ENCODE assay signal across 8 cellular contexts in the genomic region with DNA sequence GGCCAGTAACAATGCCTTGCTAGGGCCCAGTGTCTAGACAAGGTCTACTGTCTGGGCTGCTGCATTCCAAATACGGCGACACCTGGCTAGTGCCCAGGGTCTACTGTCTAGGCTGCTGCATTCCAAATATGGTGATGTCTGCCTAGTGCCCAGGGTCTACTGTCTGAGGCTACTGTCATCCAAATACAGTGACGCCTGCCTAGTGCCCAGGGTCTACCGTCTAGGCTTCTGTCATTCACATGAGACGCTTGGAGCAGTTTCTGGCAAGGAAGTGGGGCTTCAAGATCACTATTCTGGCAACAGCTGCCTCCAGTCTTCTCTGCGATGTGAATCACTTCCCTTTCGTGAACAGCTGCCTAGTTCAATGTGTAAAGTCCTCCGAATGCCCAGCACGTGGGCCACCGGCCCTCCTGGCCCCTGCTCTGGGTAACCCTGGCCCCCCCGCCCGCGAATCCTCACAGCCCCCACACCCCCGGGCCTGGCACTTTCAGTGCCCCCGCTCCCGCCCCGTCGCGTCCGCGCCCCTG. TPM values are rescaled to one million over a fixed set of nuclear protein-coding genes. Genes with fewer than 3 reads are reported as not detected.
DNase-seq lines count a peak whose midpoint lies in the region; ATAC-seq and TF ChIP-seq lines count a peak whose summit lies in the region.

No MANE protein-coding gene starts in this region.

- no peaks in the 10 kb centered on the region for H3K9me3 ChIP-seq in Panc1 (ENCODE audit: control insufficient read depth, insufficient read depth, low read depth, low read length)
- no peaks in the 10 kb centered on the region for H3K9me3 ChIP-seq in lung (ENCODE audit: control insufficient read depth in 2 of 2, insufficient read depth in 1 of 2, low read length in 1 of 2)
- H3K9me3 ChIP-seq in transverse colon: no peaks in the 10 kb centered on the region

- H3K4me3 ChIP-seq in BJ (ENCODE audit: low read depth, low read length): peak overlapping the region; percentile 96
- peak overlapping the region; percentile 60 to 79 for H3K4me3 ChIP-seq in Panc1 (ENCODE audit: low read depth in 2 of 2, low read length in 2 of 2)
- peak overlapping the region; percentile 81 for H3K4me3 ChIP-seq in lung
- H3K4me3 ChIP-seq in transverse colon: peak overlapping the region; percentile 80 to 99 (median 91)

- H3K4me1 Mint-ChIP-seq in dendritic cell treated with granulocyte-macrophage colony-stimulating factor and Interleukin-4, amounts not matched to agents 40 ng/mL and 50 ng/mL, for 4 days (ENCODE audit: low read depth): peaks cover 29% of the 10 kb centered on the region

- H3K4me3 Mint-ChIP-seq in dendritic cell treated with granulocyte-macrophage colony-stimulating factor and Interleukin-4, amounts not matched to agents 40 ng/mL and 50 ng/mL, for 4 days: peak overlapping the region; percentile 98

- no peaks in the 10 kb centered on the region for H3K27me3 Mint-ChIP-seq in dendritic cell treated with granulocyte-macrophage colony-stimulating factor and Interleukin-4, amounts not matched to agents 40 ng/mL and 50 ng/mL, for 4 days

- in situ Hi-C loops in Panc1 (cut with HindIII; ENCODE audit: low pct_unique_long_range_greater_than_20kb, low sequenced_read_pairs) (no loop called here), transverse colon (cut with MboI; ENCODE audit: low pct_ligation_motif_present in 1 of 4, low pct_unique_long_range_greater_than_20kb in 1 of 4, low sequenced_read_pairs in 3 of 4) (no loop called here)

- H3K4me1 ChIP-seq in Panc1 (ENCODE audit: control insufficient read depth, insufficient read depth, low read length) (peaks cover 3% of the 10 kb centered on the region; the same call in 1 of the 2 replicates), lung (ENCODE audit: control insufficient read depth in 2 of 2, insufficient read depth in 2 of 2, low read length in 2 of 2) (peaks cover 4 to 14% of the 10 kb centered on the region in 2 donors), transverse colon (peaks cover 9 to 29% (median 18%) of the 10 kb centered on the region in 4 donors)

- 2 to 4% methylated on average over 21 of the region's 21 CpGs for WGBS in lung, 2 donors
- WGBS in transverse colon (ENCODE audit: low coverage in 1 of 2), 2 donors: 2% methylated on average over 21 of the region's 21 CpGs; no CpG with 5 or more reads in 1 of the 2 donors

- H3K27me3 ChIP-seq in BJ (ENCODE audit: control insufficient read depth, insufficient read depth, low read length) (no peaks in the 10 kb centered on the region), Panc1 (ENCODE audit: control insufficient read depth, insufficient read depth, low read length) (no peaks in the 10 kb centered on the region), lung (ENCODE audit: control insufficient read depth, insufficient read depth) (no peaks in the 10 kb centered on the region), transverse colon (no peaks in the 10 kb centered on the region)

- CTCF ChIA-PET in BJ (lab: Yijun Ruan, JAX) (interaction anchor here (0.9 to 2.2 kb wide), 5 partner anchors 11 to 190 kb away, joined by 4 to 10 read pairs (median 5); partner anchors contain the start of genes ACOX3 and TRMT44), Panc1 (lab: Charles Lee) (no interaction called here)

- no TSS peak for BruUV-seq in Panc1 (replicated peaks; lab: Mats Ljungman, UMichigan)

- no peak for TF ChIP-seq POLR2A in transverse colon (IDR thresholded peaks at IDR 0.05)

- TF ChIP-seq CTCF in BJ (IDR thresholded peaks at IDR 0.05; ENCODE audit: insufficient read depth, low read depth, low read length): no peak
- TF ChIP-seq CTCF in Panc1 (IDR thresholded peaks at IDR 0.05): no peak
- TF ChIP-seq CTCF in lung (IDR thresholded peaks at IDR 0.05; ENCODE audit: control extremely low read depth, extremely low read depth): no peak
- TF ChIP-seq CTCF in transverse colon (IDR thresholded peaks at IDR 0.05): no peak

- H3K9me3 Mint-ChIP-seq in dendritic cell treated with granulocyte-macrophage colony-stimulating factor and Interleukin-4, amounts not matched to agents 40 ng/mL and 50 ng/mL, for 4 days: no peaks in the 10 kb centered on the region

- H3K27ac ChIP-seq in Panc1 (ENCODE audit: low read length) (peak overlapping the region; percentile 79), lung (ENCODE audit: low read depth in 1 of 2, low read length in 1 of 2) (peak overlapping the region; percentile 80), transverse colon (peak overlapping the region; percentile 88 to 91 (median 90))

- ATAC-seq in GM18867 (IDR thresholded peaks at IDR 0.05; ENCODE audit: unreplicated experiment): peak; percentile 45
- peak; percentile 59 for ATAC-seq in HG03066 (IDR thresholded peaks at IDR 0.05; ENCODE audit: low read depth, unreplicated experiment)
- ATAC-seq in Panc1: peak; percentile 71
- ATAC-seq in lung (ENCODE audit: insufficient read depth, low FRiP score): peak; percentile 78

- peaks cover 13% of the 10 kb centered on the region for H3K36me3 Mint-ChIP-seq in dendritic cell treated with granulocyte-macrophage colony-stimulating factor and Interleukin-4, amounts not matched to agents 40 ng/mL and 50 ng/mL, for 4 days (ENCODE audit: low read depth)

- no peak for TF ChIP-seq EP300 in transverse colon (IDR thresholded peaks at IDR 0.05; ENCODE audit: low read depth)

- intact Hi-C loops in Panc1 (cut with micrococcal nuclease; ENCODE audit: unreplicated experiment) (no loop called here), transverse colon (cut with DNase I; ENCODE audit: low total_unique reads) (no loop called here)
- intact Hi-C loops in dendritic cell treated with granulocyte-macrophage colony-stimulating factor and Interleukin-4, amounts not matched to agents 40 ng/mL and 50 ng/mL, for 4 days (cut with micrococcal nuclease): loop anchor here (1.0 kb wide), 1 partner anchor 12 kb away; the partner anchor contains the start of genes ACOX3 and TRMT44

- H3K36me3 ChIP-seq in BJ (ENCODE audit: control insufficient read depth, insufficient read depth, low read length) (no peaks in the 10 kb centered on the region), Panc1 (ENCODE audit: control insufficient read depth, insufficient read depth, low read length) (no peaks in the 10 kb centered on the region), lung (ENCODE audit: control insufficient read depth in 2 of 2, insufficient read depth in 2 of 2, low read length in 2 of 2) (no peaks in the 10 kb centered on the region), transverse colon (no peaks in the 10 kb centered on the region)

- no peak for DNase-seq in BJ (ENCODE audit: low read depth)
- DNase-seq in Panc1 (ENCODE audit: low read depth, low spot score): no peak
- peak; percentile 34 for DNase-seq in lung (ENCODE audit: low spot score)
- DNase-seq in transverse colon: peak; percentile 17
- DNase-seq in GDM1 (lab: John Stamatoyannopoulos, UW): no peak

- H3K27ac Mint-ChIP-seq in dendritic cell treated with granulocyte-macrophage colony-stimulating factor and Interleukin-4, amounts not matched to agents 40 ng/mL and 50 ng/mL, for 4 days: peak overlapping the region; percentile 96

- POLR2A ChIA-PET in BJ (lab: Charles Lee) (no interaction called here), Panc1 (lab: Charles Lee) (no interaction called here)

RNA-seq across cellular contexts. Expression of gene ACOX3, which starts 12.7 kb away (rescaled TPM):
- 6.8 and 10.2 TPM in 2 replicates for polyA plus RNA-seq in BJ (2011; rRNA removed)
- polyA minus RNA-seq in BJ (2011; rRNA and poly(A)+ RNA removed): 7.6 and 9.1 TPM in 2 replicates
- 15.4 TPM for total RNA-seq in Panc1 (2021; ENCODE audit: unreplicated experiment)
- 23.5 TPM for polyA plus RNA-seq in Panc1 (2012; ENCODE audit: insufficient read length)
- 10 to 100 TPM; 26.9 to 32.2 TPM for total RNA-seq in lung
- 10 to 100 TPM; 15.6 to 16.1 TPM for polyA plus RNA-seq in lung
- total RNA-seq in transverse colon: 100 to 1,000 TPM in 1 of 4 donors, 10 to 100 TPM in 3; 18.7 to 104 (median 31.3) TPM

RNA-seq across cellular contexts. Expression of gene TRMT44, which starts 12.8 kb away (rescaled TPM):
- polyA plus RNA-seq in BJ (2011; rRNA removed) (5.3 and 7.1 TPM in 2 replicates), lung (1 to 10 TPM; 7.3 to 7.4 TPM)
- polyA minus RNA-seq in BJ (2011; rRNA and poly(A)+ RNA removed): 6.7 and 8.8 TPM in 2 replicates
- total RNA-seq in Panc1 (2021; ENCODE audit: unreplicated experiment) (10.8 TPM), lung (10 to 100 TPM; 22.6 to 24.8 TPM), transverse colon (100 to 1,000 TPM in 1 of 4 donors, 10 to 100 TPM in 3; 19.1 to 190 (median 29.7) TPM)
- polyA plus RNA-seq in Panc1 (2012; ENCODE audit: insufficient read length): 4.2 TPM

Comparison
In these comparisons a context has a peak if more than half of its experiments do, and no peak if none do; other contexts are left out.
1. DNase-seq: peak in lung (single experiment) and transverse colon (single experiment); none in BJ (single experiment), Panc1 (single experiment) and GDM1 (single experiment).
2. Peak in every context shown above with its lines, with median percentiles within 50 percentile points of each other: H3K4me3 ChIP-seq, ATAC-seq and H3K27ac ChIP-seq.